14 cellular contexts compared by ENCODE assay signal in genomic region chr4:57091657-57092162, GRCh38. TPM values are rescaled to one million over a fixed set of nuclear protein-coding genes. Genes with fewer than 3 reads are reported as not detected.
DNase-seq lines count a peak whose midpoint lies in the region; ATAC-seq and TF ChIP-seq lines count a peak whose summit lies in the region.
"Had no signal": no experiment of that assay in that cellular context is flagged by ENCODE, and none has a peak within 500 bp of the region (broad histone marks: within the 10 kb centered on the region; RNA-seq: fewer than 3 reads in every experiment).

No MANE protein-coding gene starts in this region.

- H3K9me3 Mint-ChIP-seq in natural killer cell = no peaks in the 10 kb centered on the region
- H3K9me3 Mint-ChIP-seq: CD8-positive, alpha-beta T cell had no signal

- peaks cover 61 to 67% of the 10 kb centered on the region in 2 donors for H3K4me1 Mint-ChIP-seq in natural killer cell

- DNase-seq in body of pancreas (no peak), natural killer cell (no peak), GM13976 (ENCODE audit: low spot score) (no peak), Karpas-422 (no peak), NCI-H1694 (lab: John Stamatoyannopoulos, UW) (no peak)
- DNase-seq: activated CD8-positive, alpha-beta T cell treated with anti-CD3 and anti-CD28 coated beads, Interleukin-2, amount 10 ng/mL, durations not matched to agents 7 days and 5 days; CD8-positive, alpha-beta T cell; central memory CD4-positive, alpha-beta T cell; GOT3; NCI-H526; stomach had no signal

- intact Hi-C loops in body of pancreas (cut with DNase I) (no loop called here), natural killer cell (cut with micrococcal nuclease) (loop anchor here (2.0 kb wide), 1 partner anchor 17 kb away; no protein-coding TSS in a partner anchor)

- H3K27me3 ChIP-seq in ACC112 (ENCODE audit: insufficient read depth, low read length) = no peaks in the 10 kb centered on the region
- no peaks in the 10 kb centered on the region for H3K27me3 ChIP-seq in body of pancreas
- no peaks in the 10 kb centered on the region for H3K27me3 ChIP-seq in Karpas-422 (ENCODE audit: low read length)
- H3K27me3 ChIP-seq: stomach had no signal

- no peaks in the 10 kb centered on the region for H3K9me2 ChIP-seq in Karpas-422 (replicated peaks; ENCODE audit: insufficient read depth, low read length)

- in situ Hi-C loops in GM13976 (cut with MboI; ENCODE audit: low sequenced_read_pairs, unreplicated experiment) = no loop called here

- H3K9ac ChIP-seq in Karpas-422 (ENCODE audit: low read length) = no peak overlapping the region

- no peaks in the 10 kb centered on the region for H4K20me1 ChIP-seq in Karpas-422 (ENCODE audit: insufficient read depth, low read depth, low read length)

- H3K4me3 Mint-ChIP-seq in natural killer cell = no peak overlapping the region
- H3K4me3 Mint-ChIP-seq: activated CD8-positive, alpha-beta T cell treated with anti-CD3 and anti-CD28 coated beads, Interleukin-2, amount 10 ng/mL, durations not matched to agents 7 days and 5 days; CD8-positive, alpha-beta T cell had no signal

- no peaks in the 10 kb centered on the region for H3K9me3 ChIP-seq in body of pancreas
- no peaks in the 10 kb centered on the region for H3K9me3 ChIP-seq in Karpas-422 (ENCODE audit: low read length)
- H3K9me3 ChIP-seq: stomach had no signal

- H3K27ac ChIP-seq in ACC112 (ENCODE audit: low read depth, low read length) (peak overlapping the region; percentile 10; the same call in 1 of the 2 replicates), body of pancreas (peak overlapping the region; percentile 21 to 66 (median 62)), Karpas-422 (ENCODE audit: low read length) (no peak overlapping the region)

- H2AFZ ChIP-seq in ACC112 (ENCODE audit: low read length, unreplicated experiment) (no peak overlapping the region), Karpas-422 (ENCODE audit: low read length) (no peak overlapping the region)

- H3K27ac Mint-ChIP-seq in natural killer cell = peak overlapping the region; percentile 61 to 84
- H3K27ac Mint-ChIP-seq: activated CD8-positive, alpha-beta T cell treated with anti-CD3 and anti-CD28 coated beads, Interleukin-2, amount 10 ng/mL, durations not matched to agents 7 days and 5 days; CD8-positive, alpha-beta T cell had no signal

- no peaks in the 10 kb centered on the region for H3K36me3 Mint-ChIP-seq in natural killer cell
- H3K36me3 Mint-ChIP-seq: CD8-positive, alpha-beta T cell had no signal

- H3K79me2 ChIP-seq in ACC112 (ENCODE audit: control insufficient read depth, insufficient read depth, low read length, unreplicated experiment) = peaks cover 91% of the 10 kb centered on the region
- H3K79me2 ChIP-seq in Karpas-422 (ENCODE audit: low read length) = no peaks in the 10 kb centered on the region

- no peak overlapping the region for H3K4me3 ChIP-seq in ACC112 (ENCODE audit: low read depth, low read length)
- H3K4me3 ChIP-seq in body of pancreas = no peak overlapping the region
- H3K4me3 ChIP-seq in Karpas-422 (ENCODE audit: low read length) = no peak overlapping the region
- H3K4me3 ChIP-seq: stomach had no signal

- no peak for TF ChIP-seq CTCF in body of pancreas (IDR thresholded peaks at IDR 0.05)
- no peak for TF ChIP-seq CTCF in natural killer cell (IDR thresholded peaks at IDR 0.05)
- TF ChIP-seq CTCF in GM13976 (IDR thresholded peaks at IDR 0.05; ENCODE audit: borderline replicate concordance, control extremely low read depth, extremely low read depth, insufficient read depth, missing control alignments) = no peak

- no peaks in the 10 kb centered on the region for H3K27me3 Mint-ChIP-seq in natural killer cell (ENCODE audit: low read depth in 2 of 2)

- WGBS in body of pancreas, 2 donors = 43% methylated on average over 3 of the region's 3 CpGs

- ATAC-seq in HG02885 (IDR thresholded peaks at IDR 0.05; ENCODE audit: poor library complexity, unreplicated experiment) (peak; percentile 78), body of pancreas (peak; percentile 28), natural killer cell (no peak), HG03196 (IDR thresholded peaks at IDR 0.05; ENCODE audit: unreplicated experiment) (no peak)
- ATAC-seq: activated CD8-positive, alpha-beta T cell treated with anti-CD3 and anti-CD28 coated beads, Interleukin-2, amount 10 ng/mL, durations not matched to agents 7 days and 5 days; CD8-positive, alpha-beta T cell had no signal

- TF ChIP-seq POLR2A in body of pancreas (IDR thresholded peaks at IDR 0.05) = no peak

- H3K36me3 ChIP-seq in ACC112 (ENCODE audit: insufficient read depth, low read length) = peaks cover 38% of the 10 kb centered on the region
- no peaks in the 10 kb centered on the region for H3K36me3 ChIP-seq in body of pancreas (replicated peaks in 1 of 2; ENCODE audit: insufficient read depth in 1 of 2, low read depth in 2 of 2)
- no peaks in the 10 kb centered on the region for H3K36me3 ChIP-seq in Karpas-422 (ENCODE audit: insufficient read depth, low read length)
- H3K36me3 ChIP-seq: stomach had no signal

- H3K4me1 ChIP-seq in ACC112 (ENCODE audit: control insufficient read depth, insufficient read depth, low read length, unreplicated experiment) = peaks cover 61% of the 10 kb centered on the region
- H3K4me1 ChIP-seq in body of pancreas = no peaks in the 10 kb centered on the region
- H3K4me1 ChIP-seq in Karpas-422 (ENCODE audit: low read length) = no peaks in the 10 kb centered on the region

- H3K4me2 ChIP-seq in Karpas-422 (ENCODE audit: low read depth, low read length, poor library complexity, severe bottlenecking) = no peak overlapping the region

RNA-seq across cellular contexts. Expression of gene IGFBP7, which starts 18.5 kb away (rescaled TPM):
- total RNA-seq in body of pancreas (1,000 to 10,000 TPM in 1 of 2 donors, 100 to 1,000 TPM in 1; 758 to 1,249 TPM), natural killer cell (100 to 1,000 TPM in 2 of 3 donors, 10 to 100 TPM in 1; 88.8 to 107 (median 101) TPM)
- not detected in 2 replicates for total RNA-seq in Karpas-422 (2014; rRNA removed; shearing (Covaris generic); ENCODE audit: low replicate concordance)
- total RNA-seq: activated CD8-positive, alpha-beta T cell treated with anti-CD3 and anti-CD28 coated beads, Interleukin-2, amount 10 ng/mL, durations not matched to agents 7 days and 5 days; CD8-positive, alpha-beta T cell had no signal

Comparison
In these comparisons a context has a peak if more than half of its experiments do, and no peak if none do; other contexts are left out.
1. ATAC-seq: peak in HG02885 (single experiment) and body of pancreas (single experiment); none in natural killer cell (0 of 3) and HG03196 (single experiment).
2. RNA of gene IGFBP7, which starts 18.5 kb away (total RNA-seq): 758 to 1,249 TPM in body of pancreas and 88.8 to 107 TPM in natural killer cell; not detected in Karpas-422; every median in the first group is over 10 times any median in the second.